In genomic region chr6:139257291-139257690, GRCh38 we compare ENCODE assay signal across 24 cellular contexts. TPM values are rescaled to one million over a fixed set of nuclear protein-coding genes. Genes with fewer than 3 reads are reported as not detected.
"Had no signal": no experiment of that assay in that cellular context is flagged by ENCODE, and none has a peak within 500 bp of the region (broad histone marks: within the 10 kb centered on the region; RNA-seq: fewer than 3 reads in every experiment).

No MANE protein-coding gene starts in this region.

- H3K36me3 Mint-ChIP-seq: type B pancreatic cell had no signal

- H3K27ac Mint-ChIP-seq: activated naive CD4-positive, alpha-beta T cell treated with anti-CD3 and anti-CD28 coated beads, Interleukin-2, amount 50 U/mL, for 24 hours; dendritic cell treated with granulocyte-macrophage colony-stimulating factor and Interleukin-4, amounts not matched to agents 40 ng/mL and 50 ng/mL, for 4 days; type B pancreatic cell had no signal

- H3K9me3 ChIP-seq: body of pancreas, testis, vagina had no signal

- H3K36me3 ChIP-seq: cardiac muscle cell, vagina had no signal

- H3K27me3 Mint-ChIP-seq: activated naive CD4-positive, alpha-beta T cell treated with anti-CD3 and anti-CD28 coated beads, Interleukin-2, amount 50 U/mL, for 24 hours; dendritic cell treated with granulocyte-macrophage colony-stimulating factor and Interleukin-4, amounts not matched to agents 40 ng/mL and 50 ng/mL, for 4 days; naive B cell; type B pancreatic cell had no signal

- H3K9me3 Mint-ChIP-seq: activated naive CD4-positive, alpha-beta T cell treated with anti-CD3 and anti-CD28 coated beads, Interleukin-2, amount 50 U/mL, for 24 hours; activated T-cell treated with anti-CD3 and anti-CD28 coated beads, Interleukin-2, amount 50 U/mL, for 72 hours; dendritic cell treated with granulocyte-macrophage colony-stimulating factor and Interleukin-4, amounts not matched to agents 40 ng/mL and 50 ng/mL, for 4 days; naive B cell; type B pancreatic cell had no signal

- H3K4me1 ChIP-seq: body of pancreas, vagina had no signal

- H3K27me3 ChIP-seq: body of pancreas, cardiac muscle cell, testis, vagina had no signal

- DNase-seq: activated CD4-positive, alpha-beta T cell treated with anti-CD3 and anti-CD28 coated beads for 1 hour; activated CD8-positive, alpha-beta memory T cell treated with anti-CD3 and anti-CD28 coated beads, Interleukin-2, amount 50 U/mL, for 48 hours; activated effector memory CD4-positive, alpha-beta T cell treated with anti-CD3 and anti-CD28 coated beads, Interleukin-2, amount 50 U/mL, for 16 hours; activated T-cell treated with anti-CD3 and anti-CD28 coated beads, Interleukin-2, amount 50 U/mL, for 72 hours; anterior cingulate cortex; body of pancreas; effector CD8-positive, alpha-beta T cell; erythroblast; foreskin fibroblast; kidney; naive B cell; retina; stimulated activated CD4-positive, alpha-beta T cell treated with anti-CD3 and anti-CD28 coated beads, Interleukin-2, amount 100 ng/mL, for 48 hours; stimulated activated CD8-positive, alpha-beta memory T cell treated with anti-CD3 and anti-CD28 coated beads, Interleukin-4, amount 100 ng/mL, for 48 hours; stimulated activated naive CD4-positive, alpha-beta T cell; testis had no signal

- H3K4me3 ChIP-seq: body of pancreas, cardiac muscle cell, lung, testis, vagina had no signal

- H3K4me3 Mint-ChIP-seq: activated naive CD4-positive, alpha-beta T cell treated with anti-CD3 and anti-CD28 coated beads, Interleukin-2, amount 50 U/mL, for 24 hours; activated T-cell treated with anti-CD3 and anti-CD28 coated beads, Interleukin-2, amount 50 U/mL, for 72 hours; dendritic cell treated with granulocyte-macrophage colony-stimulating factor and Interleukin-4, amounts not matched to agents 40 ng/mL and 50 ng/mL, for 4 days; naive B cell; type B pancreatic cell had no signal

- ATAC-seq: activated T-cell treated with anti-CD3 and anti-CD28 coated beads, Interleukin-2, amount 50 U/mL, for 72 hours; body of pancreas; left lobe of liver had no signal

- H3K27ac ChIP-seq: body of pancreas, cardiac muscle cell, vagina had no signal

RNA-seq across cellular contexts. Expression of gene TXLNB, which starts 34.5 kb away (rescaled TPM):
- total RNA-seq: body of pancreas had no signal
- polyA plus RNA-seq: neural cell had no signal
